ENCODE assay signal across 23 cellular contexts in genomic region chr1:103129255-103129654, GRCh38. TPM values are rescaled to one million over a fixed set of nuclear protein-coding genes. Genes with fewer than 3 reads are reported as not detected.
DNase-seq lines count a peak whose midpoint lies in the region; ATAC-seq and TF ChIP-seq lines count a peak whose summit lies in the region.
"Had no signal": no experiment of that assay in that cellular context is flagged by ENCODE, and none has a peak within 500 bp of the region (broad histone marks: within the 10 kb centered on the region; RNA-seq: fewer than 3 reads in every experiment).

No MANE protein-coding gene starts in this region.

- no peak for TF ChIP-seq CTCF in SK-N-SH (IDR thresholded peaks at IDR 0.05)
- TF ChIP-seq CTCF in fibroblast of mammary gland (conservative IDR thresholded peaks at IDR 0.05; ENCODE audit: control insufficient read depth, insufficient read depth, low read depth, low read length), result no peak
- TF ChIP-seq CTCF in omental fat pad (IDR thresholded peaks at IDR 0.05), result no peak

- ATAC-seq in HG03045 (IDR thresholded peaks at IDR 0.05; ENCODE audit: unreplicated experiment) (no peak), omental fat pad (ENCODE audit: low FRiP score) (no peak), HG03139 (IDR thresholded peaks at IDR 0.05; ENCODE audit: unreplicated experiment) (no peak)
- ATAC-seq: heart left ventricle; naive thymus-derived CD8-positive, alpha-beta T cell had no signal

- TF ChIP-seq RAD21 in SK-N-SH (IDR thresholded peaks at IDR 0.05; ENCODE audit: low read length), result no peak

- no peak overlapping the region for H3K9ac ChIP-seq in SK-N-SH
- H3K9ac ChIP-seq: BLaER1 had no signal

- POLR2A ChIA-PET in SK-N-SH (lab: Yijun Ruan, JAX), result no interaction called here

- H4K20me1 ChIP-seq in SK-N-SH (ENCODE audit: insufficient read depth), result no peaks in the 10 kb centered on the region
- H4K20me1 ChIP-seq: BLaER1 had no signal

- no peak overlapping the region for H3K4me3 ChIP-seq in SK-N-SH (ENCODE audit: low read depth in 2 of 2, low read length in 1 of 2)
- H3K4me3 ChIP-seq in fibroblast of mammary gland (ENCODE audit: control insufficient read depth, low read depth, low read length), result no peak overlapping the region
- H3K4me3 ChIP-seq: BLaER1, heart left ventricle had no signal

- 41% methylated on average over 1 of the region's 1 CpG for WGBS in SK-N-SH (ENCODE audit: low lambda C conversion rate)

- H2AFZ ChIP-seq in SK-N-SH (ENCODE audit: low read depth), result peak overlapping the region; percentile 20; the same call in 1 of the 2 replicates

- TF ChIP-seq EP300 in SK-N-SH (IDR thresholded peaks at IDR 0.05; ENCODE audit: borderline replicate concordance in 1 of 2, low read depth in 1 of 2, low read length in 1 of 2), result no peak

- H3K36me3 ChIP-seq in SK-N-SH (replicated peaks in 1 of 2; ENCODE audit: control insufficient read depth in 1 of 2, insufficient read depth in 2 of 2, low read length in 1 of 2), result no peaks in the 10 kb centered on the region
- H3K36me3 ChIP-seq: BLaER1, heart left ventricle had no signal

- H3K4me2 ChIP-seq in SK-N-SH, result no peak overlapping the region; the same call in 1 of the 2 replicates
- H3K4me2 ChIP-seq: BLaER1 had no signal

- no peaks in the 10 kb centered on the region for H3K9me2 ChIP-seq in SK-N-SH

- peak; percentile 67 for DNase-seq in GM03348 (ENCODE audit: low spot score)
- DNase-seq in SK-N-SH, result no peak
- DNase-seq in fibroblast of mammary gland (ENCODE audit: low read depth), result peak; percentile 87
- DNase-seq in renal cortical epithelial cell (ENCODE audit: low read depth), result peak; percentile 33
- DNase-seq in activated CD4-positive, alpha-beta T cell treated with anti-CD3 and anti-CD28 coated beads, Interleukin-2, amount 50 U/mL, for 1 hour, result no peak
- no peak for DNase-seq in omental fat pad (ENCODE audit: low spot score)
- DNase-seq: activated CD4-positive, alpha-beta memory T cell treated with anti-CD3 and anti-CD28 coated beads, Interleukin-2, amount 10 ng/mL, durations not matched to agents 7 days and 5 days; activated naive CD4-positive, alpha-beta T cell treated with anti-CD3 and anti-CD28 coated beads, Interleukin-2, amount 10 ng/mL, durations not matched to agents 7 days and 5 days; activated T-cell treated with anti-CD3 and anti-CD28 coated beads, Interleukin-2, amount 50 U/mL, for 24 hours; cortex of kidney; heart left ventricle; MM.1S; naive thymus-derived CD8-positive, alpha-beta T cell; NCI-H187 treated with DMSO at 0.1 percent for 48 hours; NCI-H510A; posterior cingulate gyrus; Right ventricle myocardium superior; small intestine had no signal

- H3K27ac ChIP-seq in SK-N-SH (ENCODE audit: low read depth in 2 of 2, low read length in 1 of 2), result peak overlapping the region in 1 of 2 experiments; percentile 31; a peak in 1 of 4 replicates
- H3K27ac ChIP-seq: BLaER1, heart left ventricle had no signal

- no peaks in the 10 kb centered on the region for H3K79me2 ChIP-seq in SK-N-SH (ENCODE audit: insufficient read depth)

- no peaks in the 10 kb centered on the region for H3K27me3 ChIP-seq in SK-N-SH (ENCODE audit: insufficient read depth)
- H3K27me3 ChIP-seq: BLaER1, heart left ventricle had no signal

- 0 out of 2 replicates have a peak, but pooled peaks cover 4% of the 10 kb centered on the region for H3K9me3 ChIP-seq in SK-N-SH
- H3K9me3 ChIP-seq: BLaER1 had no signal

- CTCF ChIA-PET in SK-N-SH (lab: Yijun Ruan, JAX), result interaction anchor here (1.3 kb wide), 1 partner anchor 23 kb away, joined by 3 read pairs; no protein-coding TSS in a partner anchor

- no peaks in the 10 kb centered on the region; a peak in 1 of 4 replicates for H3K4me1 ChIP-seq in SK-N-SH (ENCODE audit: control insufficient read depth in 1 of 2, insufficient read depth in 2 of 2, low read depth in 1 of 2, low read length in 1 of 2)
- H3K4me1 ChIP-seq: BLaER1, heart left ventricle had no signal

- peaks cover 11% of the 10 kb centered on the region for H3F3A ChIP-seq in SK-N-SH (replicated peaks; ENCODE audit: insufficient read depth)

TF ChIP-seq in SK-N-SH, 30 proteins besides CTCF, POLR2A, EP300 and RAD21:
- TF ChIP-seq TEAD4 (IDR thresholded peaks at IDR 0.05; ENCODE audit: borderline replicate concordance, insufficient read depth), result no peak
- TF ChIP-seq CHD2 (IDR thresholded peaks at IDR 0.05; ENCODE audit: low read length, partially characterized antibody), result no peak
- 0 out of 2 replicates have a peak, but pooled peaks have one; percentile 17 for TF ChIP-seq JUND (IDR thresholded peaks at IDR 0.05)
- peak; percentile 35; the same call in 1 of the 2 replicates for TF ChIP-seq FOSL2 (IDR thresholded peaks at IDR 0.05; ENCODE audit: borderline replicate concordance, low read depth)
- no peak for TF ChIP-seq POLR2AphosphoS5 (IDR thresholded peaks at IDR 0.05; ENCODE audit: low read depth, low read length)
- no peak for TF ChIP-seq SIN3A (IDR thresholded peaks at IDR 0.05; ENCODE audit: borderline replicate concordance, low read depth, low read length)
- no peak for TF ChIP-seq USF1 (IDR thresholded peaks at IDR 0.05; ENCODE audit: borderline replicate concordance, low read depth)
- TF ChIP-seq PBX3 (IDR thresholded peaks at IDR 0.05), result no peak
- no peak for TF ChIP-seq FOXM1 (IDR thresholded peaks at IDR 0.05; ENCODE audit: low read depth)
- TF ChIP-seq GATA2 (CRISPR knock-in tag; IDR thresholded peaks at IDR 0.05), result no peak

RNA-seq across cellular contexts. Expression of gene COL11A1, which starts 20.9 kb away (rescaled TPM):
- polyA plus RNA-seq in SK-N-SH (2012; rRNA removed), result 0.13 and 0.15 TPM in 2 replicates
- 0.13 and 0.17 TPM in 2 replicates for polyA plus RNA-seq in SK-N-SH (2012; cell fraction: cytosol; rRNA removed)
- polyA plus RNA-seq in SK-N-SH (2012; cell fraction: nucleus; rRNA removed), result 0.11 and 0.12 TPM in 2 replicates
- total RNA-seq in renal cortical epithelial cell (13.7 and 25.9 TPM in 2 replicates), omental fat pad (1 to 10 TPM in 1 of 4 donors, under 1 TPM in 2, not detected in 1; 0.06 to 1.7 (median 0.65) TPM)
- total RNA-seq: activated CD4-positive, alpha-beta memory T cell treated with anti-CD3 and anti-CD28 coated beads, Interleukin-2, amount 10 ng/mL, durations not matched to agents 7 days and 5 days; lung microvascular endothelial cell; naive thymus-derived CD8-positive, alpha-beta T cell; Right ventricle myocardium superior; T-helper 1 cell treated with Interleukin-12 subunit alpha and Interleukin-12 subunit beta and Interleukin-4 antibody, amounts not matched to agents 30 ng/mL and 1 ng/mL, for 36 hours had no signal
- polyA plus RNA-seq: heart left ventricle; naive thymus-derived CD8-positive, alpha-beta T cell had no signal

Comparison
In these comparisons a context has a peak if more than half of its experiments do, and no peak if none do; other contexts are left out.
1. DNase-seq: peak in GM03348 (single experiment), fibroblast of mammary gland (single experiment) and renal cortical epithelial cell (single experiment); none in SK-N-SH (single experiment), activated CD4-positive, alpha-beta T cell treated with anti-CD3 and anti-CD28 coated beads, Interleukin-2, amount 50 U/mL, for 1 hour (single experiment) and omental fat pad (single experiment).